In genomic region chr5:151694035-151694485, GRCh38 we compare ENCODE assay signal across 1 cellular context.
A peak's percentile ranks its signal among the peaks of the same experiment; 100 is the strongest.
TF ChIP-seq lines count a peak whose summit lies in the region.

No MANE protein-coding gene starts in this region.

TF ChIP-seq in HepG2, 621 proteins besides CTCF, POLR2A, EP300 and RAD21 (continued from another document):
- TF ChIP-seq GATAD1 (CRISPR knock-in tag; IDR thresholded peaks at IDR 0.05) = 0 out of 2 replicates have a peak, but pooled peaks have one; percentile 30
- no peak for TF ChIP-seq ISX (CRISPR knock-in tag; conservative IDR thresholded peaks at IDR 0.05)
- TF ChIP-seq ATF1 (CRISPR knock-in tag; IDR thresholded peaks at IDR 0.05) = peak; percentile 14; the same call in 1 of the 2 replicates
- no peak for TF ChIP-seq ZSCAN31 (CRISPR knock-in tag; IDR thresholded peaks at IDR 0.05; ENCODE audit: low read depth)
- no peak for TF ChIP-seq ASH2L (IDR thresholded peaks at IDR 0.05; ENCODE audit: insufficient read length, low read depth, low read length)
- TF ChIP-seq U2AF2 (IDR thresholded peaks at IDR 0.05; ENCODE audit: low read depth, low read length) = no peak
- peak; percentile 53 for TF ChIP-seq CEBPG (CRISPR knock-in tag; IDR thresholded peaks at IDR 0.05)
- TF ChIP-seq ZNF839 (CRISPR knock-in tag; IDR thresholded peaks at IDR 0.05; ENCODE audit: borderline replicate concordance) = no peak
- no peak for TF ChIP-seq SUZ12 (IDR thresholded peaks at IDR 0.05; ENCODE audit: low read depth, low read length)
- 0 out of 2 replicates have a peak, but pooled peaks have one; percentile 32 for TF ChIP-seq KMT2B (CRISPR knock-in tag; IDR thresholded peaks at IDR 0.05)
- peak; percentile 74; the same call in 1 of the 2 replicates for TF ChIP-seq THRA (CRISPR knock-in tag; IDR thresholded peaks at IDR 0.05; ENCODE audit: borderline replicate concordance)
- TF ChIP-seq ZNF335 (CRISPR knock-in tag; IDR thresholded peaks at IDR 0.05) = no peak
- TF ChIP-seq ZNF138 (CRISPR knock-in tag; IDR thresholded peaks at IDR 0.05; ENCODE audit: low read depth) = no peak
- TF ChIP-seq HDAC6 (IDR thresholded peaks at IDR 0.05; ENCODE audit: low read depth, low read length) = no peak
- no peak for TF ChIP-seq ZNF34 (CRISPR knock-in tag; IDR thresholded peaks at IDR 0.05; ENCODE audit: borderline replicate concordance)
- no peak for TF ChIP-seq SRSF4 (IDR thresholded peaks at IDR 0.05; ENCODE audit: low read depth, low read length, poor library complexity, severe bottlenecking)
- no peak for TF ChIP-seq SATB2 (CRISPR knock-in tag; IDR thresholded peaks at IDR 0.05)
- peak; percentile 74 for TF ChIP-seq SALL1 (CRISPR knock-in tag; IDR thresholded peaks at IDR 0.05)
- no peak for TF ChIP-seq ZNF552 (CRISPR knock-in tag; IDR thresholded peaks at IDR 0.05; ENCODE audit: borderline replicate concordance)
- TF ChIP-seq ZFP36L1 (CRISPR knock-in tag; IDR thresholded peaks at IDR 0.05) = no peak
- no peak for TF ChIP-seq ZZZ3 (CRISPR knock-in tag; IDR thresholded peaks at IDR 0.05; ENCODE audit: borderline replicate concordance)
- no peak for TF ChIP-seq ZNF326 (CRISPR knock-in tag; IDR thresholded peaks at IDR 0.05; ENCODE audit: borderline replicate concordance)
- peak; percentile 58 for TF ChIP-seq TBL1XR1 (IDR thresholded peaks at IDR 0.05; ENCODE audit: borderline replicate concordance, low read length, partially characterized antibody)
- TF ChIP-seq ZFP1 (CRISPR knock-in tag; IDR thresholded peaks at IDR 0.05) = 0 out of 2 replicates have a peak, but pooled peaks have one; percentile 45
- TF ChIP-seq MED13 (CRISPR knock-in tag; IDR thresholded peaks at IDR 0.05) = no peak
- TF ChIP-seq MAFF (IDR thresholded peaks at IDR 0.05; ENCODE audit: low read depth, low read length) = peak; percentile 20; the same call in 1 of the 2 replicates
- TF ChIP-seq KDM1A (CRISPR knock-in tag; IDR thresholded peaks at IDR 0.05) = peak; percentile 60; the same call in 1 of the 2 replicates
- TF ChIP-seq ZNF10 (CRISPR knock-in tag; IDR thresholded peaks at IDR 0.05; ENCODE audit: borderline replicate concordance, low read depth) = no peak
- no peak for TF ChIP-seq ARNTL (CRISPR knock-in tag; IDR thresholded peaks at IDR 0.05)
- no peak for TF ChIP-seq ZNF761 (CRISPR knock-in tag; conservative IDR thresholded peaks at IDR 0.05)
- TF ChIP-seq AGO1 (IDR thresholded peaks at IDR 0.05; ENCODE audit: low read depth, low read length, poor library complexity, severe bottlenecking) = no peak
- TF ChIP-seq CSRNP1 (CRISPR knock-in tag; IDR thresholded peaks at IDR 0.05) = no peak
- no peak for TF ChIP-seq CBX1 (IDR thresholded peaks at IDR 0.05; ENCODE audit: low read depth)
- no peak for TF ChIP-seq SP2 (CRISPR knock-in tag; IDR thresholded peaks at IDR 0.05)
- peak; percentile 67; the same call in 1 of the 2 replicates for TF ChIP-seq PATZ1 (CRISPR knock-in tag; IDR thresholded peaks at IDR 0.05)
- TF ChIP-seq NCOA5 (CRISPR knock-in tag; IDR thresholded peaks at IDR 0.05) = no peak
- peak; percentile 64 for TF ChIP-seq TBX2 (CRISPR knock-in tag; IDR thresholded peaks at IDR 0.05; ENCODE audit: borderline replicate concordance)
- TF ChIP-seq FOXK1 (CRISPR knock-in tag; IDR thresholded peaks at IDR 0.05; ENCODE audit: borderline replicate concordance, low read depth) = peak; percentile 55; the same call in 1 of the 2 replicates
- TF ChIP-seq ZNF891 (CRISPR knock-in tag; IDR thresholded peaks at IDR 0.05) = no peak
- no peak for TF ChIP-seq FOXM1 (CRISPR knock-in tag; IDR thresholded peaks at IDR 0.05)
- no peak for TF ChIP-seq PHF5A (CRISPR knock-in tag; IDR thresholded peaks at IDR 0.05; ENCODE audit: low read depth, unreplicated experiment)
- no peak for TF ChIP-seq ZNF30 (CRISPR knock-in tag; IDR thresholded peaks at IDR 0.05)
- TF ChIP-seq IRX3 (CRISPR knock-in tag; IDR thresholded peaks at IDR 0.05; ENCODE audit: borderline replicate concordance, low read depth) = no peak
- TF ChIP-seq ZBTB44 (CRISPR knock-in tag; IDR thresholded peaks at IDR 0.05) = no peak
- peak; percentile 23; the same call in 1 of the 2 replicates for TF ChIP-seq KAT8 (CRISPR knock-in tag; IDR thresholded peaks at IDR 0.05)
- TF ChIP-seq PITX1 (CRISPR knock-in tag; IDR thresholded peaks at IDR 0.05) = peak; percentile 75; the same call in 1 of the 2 replicates
- TF ChIP-seq TCF7 (IDR thresholded peaks at IDR 0.05; ENCODE audit: low read depth) = no peak
- no peak for TF ChIP-seq TBP (CRISPR knock-in tag; IDR thresholded peaks at IDR 0.05)
- TF ChIP-seq ZNF841 (CRISPR knock-in tag; IDR thresholded peaks at IDR 0.05; ENCODE audit: borderline replicate concordance) = no peak
- no peak for TF ChIP-seq HMGA1 (CRISPR knock-in tag; conservative IDR thresholded peaks at IDR 0.05)
